ENCODE assay signal across 26 cellular contexts in the genomic region with DNA sequence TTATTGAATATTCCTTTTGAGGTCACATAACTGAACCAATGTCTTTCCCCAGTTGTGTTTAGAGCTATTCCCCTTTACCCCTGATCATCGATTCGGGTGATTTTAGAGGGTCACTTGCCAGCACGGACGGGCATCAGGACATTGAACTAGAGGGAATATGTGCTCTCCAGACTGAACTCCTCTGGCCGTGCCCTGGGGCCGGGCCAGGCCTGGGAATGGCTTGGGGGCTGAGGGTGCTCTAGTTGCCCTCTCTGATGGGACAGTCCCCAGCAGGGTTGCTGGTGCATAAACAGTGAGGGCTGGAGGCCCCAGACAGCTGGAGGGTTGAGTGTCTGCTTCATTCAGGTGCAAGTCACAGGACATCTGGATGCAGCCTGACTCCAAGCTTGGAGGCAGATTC.
"Had no signal": no experiment of that assay in that cellular context is flagged by ENCODE, and none has a peak within 500 bp of the region (broad histone marks: within the 10 kb centered on the region; RNA-seq: fewer than 3 reads in every experiment).

No MANE protein-coding gene starts in this region.

- H3K27ac ChIP-seq: stomach, suprapubic skin, testis, thoracic aorta, thyroid gland, tibial artery, tibial nerve, transverse colon, upper lobe of left lung, upper lobe of right lung, uterus, vagina had no signal

- DNase-seq: stimulated activated CD4-positive, alpha-beta T cell treated with anti-CD3 and anti-CD28 coated beads, Interleukin-2, amount 100 ng/mL, for 48 hours; stimulated activated CD4-positive, alpha-beta T cell treated with anti-CD3 and anti-CD28 coated beads, Interleukin-4, amount 100 ng/mL, for 1 hour; stimulated activated CD4-positive, alpha-beta T cell treated with anti-CD3 and anti-CD28 coated beads, Interleukin-4, amount 100 ng/mL, for 24 hours; stimulated activated CD4-positive, alpha-beta T cell treated with anti-CD3 and anti-CD28 coated beads, Interleukin-4, amount 100 ng/mL, for 4 hours; stimulated activated CD8-positive, alpha-beta memory T cell treated with anti-CD3 and anti-CD28 coated beads, Interleukin-4, amount 100 ng/mL, for 48 hours; stimulated activated naive B cell treated with anti-CD40 and anti-IgM and Interleukin-4, amounts not matched to agents 10 μg/mL and 1 μg/mL and 100 μg/mL, for 72 hours; stimulated activated naive CD4-positive, alpha-beta T cell; stimulated activated naive CD4-positive, alpha-beta T cell treated with Interleukin-2 at 50 U/mL for 16 hours; stimulated activated naive CD8-positive, alpha-beta T cell treated with anti-CD3 and anti-CD28 coated beads, Interleukin-15, amount 100 ng/mL, for 72 hours; stimulated activated naive CD8-positive, alpha-beta T cell treated with anti-CD3 and anti-CD28 coated beads, Interleukin-15, Interleukin-2, amounts not matched to agents 100 U/mL and 50 U/mL, for 24 hours; stomach; substantia nigra; testis; thyroid gland; tibial artery; transverse colon; trophoblast cell; upper lobe of right lung; uterus had no signal

- H3K27me3 ChIP-seq: stomach, suprapubic skin, testis, thyroid gland, tibial artery, tibial nerve, transverse colon, upper lobe of left lung, upper lobe of right lung, uterus, vagina had no signal

- H3K4me1 ChIP-seq: stomach, suprapubic skin, testis, thyroid gland, tibial artery, tibial nerve, transverse colon, upper lobe of left lung, upper lobe of right lung, uterus, vagina had no signal

- H3K9me3 ChIP-seq: stomach, suprapubic skin, testis, thoracic aorta, thyroid gland, tibial artery, tibial nerve, transverse colon, upper lobe of left lung, upper lobe of right lung, uterus, vagina had no signal

- ATAC-seq: stimulated activated effector memory CD8-positive, alpha-beta T cell treated with anti-CD3 and anti-CD28 coated beads, Interleukin-12 subunit alpha, Interleukin-12 subunit beta, amount 100 ng/mL, for 72 hours; stimulated activated memory B cell treated with anti-CD40 and anti-IgM and Interleukin-4, amounts not matched to agents 10 μg/mL and 1 μg/mL and 100 μg/mL, for 72 hours; stimulated activated naive B cell treated with anti-CD40 and anti-IgM and Interleukin-4, amounts not matched to agents 10 μg/mL and 1 μg/mL and 100 μg/mL, for 72 hours; stimulated activated naive CD8-positive, alpha-beta T cell treated with anti-CD3 and anti-CD28 coated beads, Interleukin-15, amount 100 ng/mL, for 72 hours; stimulated activated naive CD8-positive, alpha-beta T cell treated with anti-CD3 and anti-CD28 coated beads, Interleukin-15, Interleukin-2, amounts not matched to agents 100 U/mL and 50 U/mL, for 24 hours; upper lobe of right lung had no signal

- H3K4me3 ChIP-seq: stomach, suprapubic skin, testis, thoracic aorta, thyroid gland, tibial artery, tibial nerve, transverse colon, upper lobe of left lung, upper lobe of right lung, uterus, vagina had no signal

- H3K36me3 ChIP-seq: stomach, suprapubic skin, thoracic aorta, thyroid gland, tibial artery, tibial nerve, transverse colon, upper lobe of left lung, upper lobe of right lung, uterus, vagina had no signal
